Comparison of ENCODE assay signal across 8 cellular contexts in genomic region chr9:125747053-125747764, GRCh38. TPM values are rescaled to one million over a fixed set of nuclear protein-coding genes. Genes with fewer than 3 reads are reported as not detected.
DNase-seq lines count a peak whose midpoint lies in the region; ATAC-seq, FAIRE-seq and TF ChIP-seq lines count a peak whose summit lies in the region.

Gene PBX3 (plus strand): TSS chr9:125747373.

- CTCF ChIA-PET in A673 (lab: Charles Lee): no interaction called here

- WGBS in pancreas, 2 donors: 0% methylated on average over 17 to 106 of the region's 107 CpGs

- intact Hi-C loops in A673 (cut with micrococcal nuclease; ENCODE audit: unreplicated experiment): no loop called here
- intact Hi-C loops in Right ventricle myocardium superior (cut with DNase I): no loop called here
- intact Hi-C loops in pancreas (cut with DNase I): no loop called here

- H3K4me3 ChIP-seq in A673 (ENCODE audit: low read depth, low read length, poor library complexity, severe bottlenecking) (peak within 1 kb of the TSS; percentile 46), pancreas (peak within 1 kb of the TSS; percentile 51 to 96 (median 88))

- FAIRE-seq in pancreas (lab: Jason Lieb, UNC): no peak

- H3K27me3 ChIP-seq in A673 (replicated peaks; ENCODE audit: insufficient read depth, low read depth, low read length, poor library complexity) (peaks cover 87% of the 10 kb centered on the region), pancreas (no peaks in the 10 kb centered on the region)

- H3K36me3 ChIP-seq in A673 (ENCODE audit: insufficient read depth, low read length, poor library complexity, severe bottlenecking): no peaks in the 10 kb centered on the region
- H3K36me3 ChIP-seq in pancreas: no peaks in the 10 kb centered on the region

- POLR2A ChIA-PET in A673 (lab: Charles Lee; ENCODE audit: low non-redundant PET): no interaction called here

- no TSS peak for BruUV-seq in A673 (replicated peaks; lab: Mats Ljungman, UMichigan)

- H3K4me1 ChIP-seq in A673 (ENCODE audit: insufficient read depth, low read length, poor library complexity, severe bottlenecking) (peaks cover 19% of the 10 kb centered on the region), pancreas (no peaks in the 10 kb centered on the region)

- 0 out of 2 replicates have a peak, but pooled peaks have one; percentile 22 for TF ChIP-seq POLR2A in Raji (IDR thresholded peaks at IDR 0.05; ENCODE audit: insufficient read depth, low read depth, low read length)

- H3K27ac ChIP-seq in A673 (ENCODE audit: low read depth, low read length, poor library complexity, severe bottlenecking): no peak within 1 kb of the TSS
- peak within 1 kb of the TSS; percentile 68 to 83 (median 76) for H3K27ac ChIP-seq in pancreas

- DNase-seq in A673 (ENCODE audit: low spot score): peak; percentile 44
- peak; percentile 46 for DNase-seq in activated naive CD4-positive, alpha-beta T cell treated with anti-CD3 and anti-CD28 coated beads, Interleukin-2, amount 50 U/mL, for 16 hours
- peak; percentile 74 for DNase-seq in Right ventricle myocardium superior
- peak; percentile 50 to 86 (median 64) for DNase-seq in pancreas
- no peak for DNase-seq in SKM-1 (lab: John Stamatoyannopoulos, UW; ENCODE audit: unreplicated experiment)

- TF ChIP-seq CTCF in A673 (conservative IDR thresholded peaks at IDR 0.05; ENCODE audit: low read depth, low read length) (no peak), pancreas (IDR thresholded peaks at IDR 0.05) (no peak)

- ATAC-seq in GM18511 (IDR thresholded peaks at IDR 0.05; ENCODE audit: unreplicated experiment): peak; percentile 5
- peak; percentile 13 for ATAC-seq in HG03103 (IDR thresholded peaks at IDR 0.05; ENCODE audit: low read depth, unreplicated experiment)
- peak; percentile 8 for ATAC-seq in Right ventricle myocardium superior (ENCODE audit: poor library complexity)
- peak in 3 of 4 donors; percentile 4 to 23 (median 18) for ATAC-seq in pancreas

- H3K9me3 ChIP-seq in A673 (ENCODE audit: low read depth, low read length, poor library complexity, severe bottlenecking) (no peaks in the 10 kb centered on the region), pancreas (no peaks in the 10 kb centered on the region)

RNA-seq across cellular contexts. Expression of gene PBX3, which starts in this region (rescaled TPM):
- total RNA-seq in A673 (2021) (1.5 and 3.5 TPM in 2 replicates), Right ventricle myocardium superior (54.1 TPM), pancreas (10 to 100 TPM; 17.0 to 36.8 (median 22.4) TPM)
- 10 to 100 TPM in 1 of 2 donors, 1 to 10 TPM in 1; 8.9 to 20.6 TPM for polyA plus RNA-seq in pancreas
